ENCODE assay signal across 1 cellular context in genomic region chr3:182989566-182989965, GRCh38.
TF ChIP-seq lines count a peak whose summit lies in the region.

No MANE protein-coding gene starts in this region.

TF ChIP-seq in GM23338, 12 proteins besides CTCF, POLR2A, EP300 and RAD21 (continued from another document):
- TF ChIP-seq ZNF462 (CRISPR knock-in tag; IDR thresholded peaks at IDR 0.05), result no peak
- TF ChIP-seq EZH2 (IDR thresholded peaks at IDR 0.05; ENCODE audit: low read depth, unreplicated experiment), result no peak
- no peak for TF ChIP-seq EZH2phosphoT487 (IDR thresholded peaks at IDR 0.05; ENCODE audit: unreplicated experiment)
- no peak for TF ChIP-seq NANOG (IDR thresholded peaks at IDR 0.05; ENCODE audit: borderline replicate concordance)
- no peak for TF ChIP-seq CREB1 (CRISPR knock-in tag; IDR thresholded peaks at IDR 0.05; ENCODE audit: low read depth)
